Comparison of ENCODE assay signal across 1 cellular context in the genomic region with DNA sequence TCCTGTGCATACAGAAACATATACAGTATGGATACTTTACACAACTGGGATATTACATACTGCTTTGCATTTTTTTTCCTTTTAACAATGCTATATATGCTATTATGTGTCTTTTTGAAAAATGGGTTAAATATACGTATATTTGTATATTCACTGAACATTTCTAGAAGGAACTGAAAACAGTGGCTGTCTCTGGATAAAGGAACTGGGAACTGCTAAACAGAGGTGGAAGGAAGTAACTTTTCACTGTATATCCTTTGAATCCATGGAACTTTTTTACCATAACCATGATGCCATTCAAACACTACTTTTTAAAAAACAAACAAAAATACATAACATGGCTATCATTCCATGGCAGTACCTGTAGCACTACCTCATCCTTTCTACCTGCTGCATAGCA.
TF ChIP-seq lines count a peak whose summit lies in the region.

No MANE protein-coding gene starts in this region.

TF ChIP-seq in endothelial cell of umbilical vein, 7 proteins besides CTCF, POLR2A, EP300 and RAD21:
- no peak for TF ChIP-seq FOS (IDR thresholded peaks at IDR 0.05; ENCODE audit: borderline replicate concordance, insufficient read depth, low read length)
- no peak for TF ChIP-seq JUN (IDR thresholded peaks at IDR 0.05; ENCODE audit: borderline replicate concordance, insufficient read depth, insufficient read length, low read depth)
- TF ChIP-seq, protein P1, sequence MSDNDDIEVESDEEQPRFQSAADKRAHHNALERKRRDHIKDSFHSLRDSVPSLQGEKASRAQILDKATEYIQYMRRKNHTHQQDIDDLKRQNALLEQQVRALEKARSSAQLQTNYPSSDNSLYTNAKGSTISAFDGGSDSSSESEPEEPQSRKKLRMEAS (IDR thresholded peaks at IDR 0.05; ENCODE audit: insufficient read depth, insufficient read length): no peak
- TF ChIP-seq GATA2 (IDR thresholded peaks at IDR 0.05; ENCODE audit: insufficient read depth, insufficient read length, low read depth, low read length): no peak
- no peak for TF ChIP-seq MYC (IDR thresholded peaks at IDR 0.05; ENCODE audit: low read depth, low read length)
- no peak for TF ChIP-seq POLR2AphosphoS5 (IDR thresholded peaks at IDR 0.05; ENCODE audit: insufficient read depth, low read depth, low read length)
- no peak for TF ChIP-seq EZH2 (IDR thresholded peaks at IDR 0.05; ENCODE audit: borderline replicate concordance, low read depth, low read length, severe bottlenecking)
